In the genomic region with DNA sequence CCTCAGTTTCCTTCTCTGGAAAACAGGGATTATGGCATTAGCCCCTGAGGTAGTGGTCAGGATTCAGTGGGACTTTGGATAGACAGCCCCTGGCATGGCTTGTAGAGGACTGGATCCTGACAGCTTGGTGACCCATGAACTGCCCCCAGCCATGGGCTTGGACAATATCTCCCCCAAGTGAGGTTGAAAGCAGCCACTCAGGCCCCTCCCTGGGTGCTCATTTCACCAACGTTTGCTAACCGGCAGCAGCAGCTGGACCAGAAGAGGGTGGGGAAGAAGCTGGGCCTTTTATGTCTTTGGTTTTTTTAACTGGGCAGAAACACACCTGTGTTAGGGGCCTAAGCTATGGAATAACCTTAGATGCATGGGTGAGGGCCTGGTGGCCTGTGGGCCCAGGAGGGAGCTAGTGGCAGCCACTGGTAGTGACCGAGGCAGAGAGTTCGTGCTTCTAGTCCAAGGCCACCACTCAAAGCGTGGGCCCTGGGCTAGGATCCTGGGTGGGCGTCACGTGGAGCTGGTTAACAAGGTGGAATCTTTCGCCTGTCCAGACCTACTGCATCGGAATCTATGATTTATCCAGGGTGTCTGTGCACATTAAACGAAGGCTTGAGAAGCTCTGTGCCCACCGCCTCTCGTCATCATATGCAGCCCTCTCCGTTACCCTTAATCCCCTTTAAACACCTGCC, we compare ENCODE assay signal across 11 cellular contexts. TPM values are rescaled to one million over a fixed set of nuclear protein-coding genes. Genes with fewer than 3 reads are reported as not detected.
DNase-seq lines count a peak whose midpoint lies in the region; ATAC-seq, FAIRE-seq and TF ChIP-seq lines count a peak whose summit lies in the region.
"Had no signal": no experiment of that assay in that cellular context is flagged by ENCODE, and none has a peak within 500 bp of the region (broad histone marks: within the 10 kb centered on the region; RNA-seq: fewer than 3 reads in every experiment).

No MANE protein-coding gene starts in this region.

- ATAC-seq in HepG2, result no peak
- ATAC-seq in stimulated activated memory B cell treated with anti-CD40 and anti-IgM and Interleukin-4, amounts not matched to agents 10 μg/mL and 1 μg/mL and 100 μg/mL, for 72 hours, result no peak
- no peak for ATAC-seq in HG03039 (IDR thresholded peaks at IDR 0.05; ENCODE audit: unreplicated experiment)

- H3K4me1 Mint-ChIP-seq in activated CD4-positive, alpha-beta T cell treated with anti-CD3 and anti-CD28 coated beads, Interleukin-2, amount 10 ng/mL, durations not matched to agents 24 days and 14 days, result peaks cover 10% of the 10 kb centered on the region
- H3K4me1 Mint-ChIP-seq in activated CD4-positive, alpha-beta memory T cell treated with anti-CD3 and anti-CD28 coated beads, Interleukin-2, amount 10 ng/mL, durations not matched to agents 7 days and 5 days, result peaks cover 18% of the 10 kb centered on the region
- peaks cover 10% of the 10 kb centered on the region for H3K4me1 Mint-ChIP-seq in stimulated activated memory B cell treated with anti-CD40 and anti-IgM and Interleukin-4, amounts not matched to agents 10 μg/mL and 1 μg/mL and 100 μg/mL, for 72 hours

- peaks cover 27% of the 10 kb centered on the region for H3K79me2 ChIP-seq in HepG2 (ENCODE audit: insufficient read depth, low read length)

- WGBS in HepG2 (ENCODE audit: low lambda C conversion rate), result 69% methylated on average over 11 of the region's 13 CpGs

- peaks cover 10% of the 10 kb centered on the region; the same call in 1 of the 2 replicates for H4K20me1 ChIP-seq in HepG2 (ENCODE audit: insufficient read depth, low read length)

- peaks cover 53% of the 10 kb centered on the region for H3K4me1 ChIP-seq in HepG2 (ENCODE audit: insufficient read depth, low read length)

- FAIRE-seq in HepG2 (lab: Jason Lieb, UNC), result no peak
- FAIRE-seq: urothelium cell line had no signal

- peak overlapping the region; percentile 94 for H3K4me2 ChIP-seq in HepG2 (ENCODE audit: low read depth, low read length)

- no peaks in the 10 kb centered on the region for H3K36me3 Mint-ChIP-seq in activated CD4-positive, alpha-beta T cell treated with anti-CD3 and anti-CD28 coated beads, Interleukin-2, amount 10 ng/mL, durations not matched to agents 24 days and 14 days (ENCODE audit: low read depth)
- H3K36me3 Mint-ChIP-seq in activated CD4-positive, alpha-beta memory T cell treated with anti-CD3 and anti-CD28 coated beads, Interleukin-2, amount 10 ng/mL, durations not matched to agents 7 days and 5 days (ENCODE audit: low read depth), result no peaks in the 10 kb centered on the region
- H3K36me3 Mint-ChIP-seq in stimulated activated memory B cell treated with anti-CD40 and anti-IgM and Interleukin-4, amounts not matched to agents 10 μg/mL and 1 μg/mL and 100 μg/mL, for 72 hours, result peaks cover 4% of the 10 kb centered on the region

- H3K4me3 Mint-ChIP-seq in activated CD4-positive, alpha-beta T cell treated with anti-CD3 and anti-CD28 coated beads, Interleukin-2, amount 10 ng/mL, durations not matched to agents 24 days and 14 days, result peak overlapping the region; percentile 77
- H3K4me3 Mint-ChIP-seq in activated CD4-positive, alpha-beta memory T cell treated with anti-CD3 and anti-CD28 coated beads, Interleukin-2, amount 10 ng/mL, durations not matched to agents 7 days and 5 days, result peak overlapping the region; percentile 67
- peak overlapping the region; percentile 85 for H3K4me3 Mint-ChIP-seq in stimulated activated memory B cell treated with anti-CD40 and anti-IgM and Interleukin-4, amounts not matched to agents 10 μg/mL and 1 μg/mL and 100 μg/mL, for 72 hours

- H3K36me3 ChIP-seq in HepG2 (replicated peaks in 1 of 2; ENCODE audit: control insufficient read depth in 1 of 2, insufficient read depth in 2 of 2, low read length in 2 of 2), result peaks cover 18 to 36% of the 10 kb centered on the region in 2 experiments; a peak in 4 of 5 replicates

- peaks cover 53% of the 10 kb centered on the region for H3K27me3 Mint-ChIP-seq in activated CD4-positive, alpha-beta T cell treated with anti-CD3 and anti-CD28 coated beads, Interleukin-2, amount 10 ng/mL, durations not matched to agents 24 days and 14 days
- H3K27me3 Mint-ChIP-seq in activated CD4-positive, alpha-beta memory T cell treated with anti-CD3 and anti-CD28 coated beads, Interleukin-2, amount 10 ng/mL, durations not matched to agents 7 days and 5 days, result peaks cover 28% of the 10 kb centered on the region
- no peaks in the 10 kb centered on the region for H3K27me3 Mint-ChIP-seq in stimulated activated memory B cell treated with anti-CD40 and anti-IgM and Interleukin-4, amounts not matched to agents 10 μg/mL and 1 μg/mL and 100 μg/mL, for 72 hours

- peak overlapping the region; percentile 86 to 96 (median 88) for H3K4me3 ChIP-seq in HepG2 (replicated peaks in 1 of 3; ENCODE audit: insufficient read depth in 1 of 3, low read depth in 2 of 3, low read length in 3 of 3)

- TF ChIP-seq CTCF in HepG2 (CRISPR knock-in tag; IDR thresholded peaks at IDR 0.05), result no peak

- CTCF ChIA-PET in activated CD4-positive, alpha-beta memory T cell treated with anti-CD3 and anti-CD28 coated beads, Interleukin-2, amount 10 ng/mL, durations not matched to agents 7 days and 5 days (lab: Charles Lee), result interaction anchor here (1.2 to 1.8 kb wide), 3 partner anchors 9 to 87 kb away, joined by 3 to 7 read pairs (median 3); no protein-coding TSS in a partner anchor
- CTCF ChIA-PET in HepG2 (lab: Yijun Ruan, JAX; ENCODE audit: low intra/inter-chr PET ratio, low total read pairs), result interaction anchor here (0.6 to 2.6 kb wide), 5 partner anchors 14 to 88 kb away, joined by 3 to 32 read pairs (median 5); no protein-coding TSS in a partner anchor

- TF ChIP-seq EP300 in HepG2 (IDR thresholded peaks at IDR 0.05; ENCODE audit: low read depth in 2 of 2, low read length in 2 of 2), result no peak
- no peak for TF ChIP-seq EP300 in HepG2 (CRISPR knock-in tag; IDR thresholded peaks at IDR 0.05; ENCODE audit: borderline replicate concordance)

- BruUV-seq in HepG2 (replicated peaks; lab: Mats Ljungman, UMichigan), result TSS peak; percentile 47

- intact Hi-C loops in activated CD4-positive, alpha-beta T cell treated with anti-CD3 and anti-CD28 coated beads, Interleukin-2, amount 10 ng/mL, durations not matched to agents 24 days and 14 days (cut with micrococcal nuclease), result loop anchor here (5.0 kb wide), 1 partner anchor 87 kb away; no protein-coding TSS in a partner anchor
- intact Hi-C loops in HepG2 (cut with micrococcal nuclease; ENCODE audit: unreplicated experiment), result loop anchor here (1.0 to 10.0 kb wide), 4 partner anchors 38 to 185 kb away; no protein-coding TSS in a partner anchor

- peak overlapping the region; percentile 90 for H3K9ac ChIP-seq in HepG2 (ENCODE audit: insufficient read depth, low read depth, low read length)

- H3K9me3 ChIP-seq in HepG2 (ENCODE audit: low read length), result no peaks in the 10 kb centered on the region

- peak overlapping the region; percentile 89 for H3K27ac ChIP-seq in HepG2 (ENCODE audit: extremely low read length, insufficient read depth, low read length)

- in situ Hi-C loops in HepG2 (cut with HindIII; ENCODE audit: extremely low pct_ligation_motif_present, low pct_unique_long_range_greater_than_20kb), result loop anchor here (5.0 kb wide), 2 partner anchors 37 to 187 kb away; no protein-coding TSS in a partner anchor

- TF ChIP-seq RAD21 in HepG2 (CRISPR knock-in tag; IDR thresholded peaks at IDR 0.05), result no peak

- TF ChIP-seq POLR2A in HepG2 (IDR thresholded peaks at IDR 0.05; ENCODE audit: insufficient read depth in 1 of 2, low read depth in 2 of 2, low read length in 2 of 2), result no peak

- H2AFZ ChIP-seq in HepG2 (ENCODE audit: low read length), result no peak overlapping the region

- no peaks in the 10 kb centered on the region for H3K9me3 Mint-ChIP-seq in activated CD4-positive, alpha-beta T cell treated with anti-CD3 and anti-CD28 coated beads, Interleukin-2, amount 10 ng/mL, durations not matched to agents 24 days and 14 days
- no peaks in the 10 kb centered on the region for H3K9me3 Mint-ChIP-seq in activated CD4-positive, alpha-beta memory T cell treated with anti-CD3 and anti-CD28 coated beads, Interleukin-2, amount 10 ng/mL, durations not matched to agents 7 days and 5 days
- H3K9me3 Mint-ChIP-seq in stimulated activated memory B cell treated with anti-CD40 and anti-IgM and Interleukin-4, amounts not matched to agents 10 μg/mL and 1 μg/mL and 100 μg/mL, for 72 hours, result no peaks in the 10 kb centered on the region

- DNase-seq in activated CD4-positive, alpha-beta T cell treated with anti-CD3 and anti-CD28 coated beads, Interleukin-2, amount 10 ng/mL, durations not matched to agents 24 days and 14 days, result no peak
- DNase-seq in activated CD4-positive, alpha-beta T cell treated with anti-CD3 and anti-CD28 coated beads, Interleukin-2, amount 50 U/mL, for 1 hour, result no peak
- no peak for DNase-seq in activated CD4-positive, alpha-beta memory T cell treated with anti-CD3 and anti-CD28 coated beads, Interleukin-2, amount 10 ng/mL, durations not matched to agents 7 days and 5 days
- DNase-seq in HepG2 (ENCODE audit: low spot score) (no peak), AG08395 (ENCODE audit: low spot score) (no peak), SIG-M5 (lab: John Stamatoyannopoulos, UW) (no peak)
- DNase-seq: activated effector memory CD4-positive, alpha-beta T cell treated with Interleukin-2 at 50 U/mL for 16 hours; NCI-H510A had no signal

- no peaks in the 10 kb centered on the region for H3K27me3 ChIP-seq in HepG2 (ENCODE audit: control insufficient read depth in 1 of 2, insufficient read depth in 2 of 2, low read length in 2 of 2)

- no peak overlapping the region for H3K27ac Mint-ChIP-seq in activated CD4-positive, alpha-beta T cell treated with anti-CD3 and anti-CD28 coated beads, Interleukin-2, amount 10 ng/mL, durations not matched to agents 24 days and 14 days
- H3K27ac Mint-ChIP-seq in activated CD4-positive, alpha-beta memory T cell treated with anti-CD3 and anti-CD28 coated beads, Interleukin-2, amount 10 ng/mL, durations not matched to agents 7 days and 5 days, result no peak overlapping the region
- H3K27ac Mint-ChIP-seq in stimulated activated memory B cell treated with anti-CD40 and anti-IgM and Interleukin-4, amounts not matched to agents 10 μg/mL and 1 μg/mL and 100 μg/mL, for 72 hours, result peak overlapping the region; percentile 61

- POLR2A ChIA-PET in activated CD4-positive, alpha-beta memory T cell treated with anti-CD3 and anti-CD28 coated beads, Interleukin-2, amount 10 ng/mL, durations not matched to agents 7 days and 5 days (lab: Charles Lee), result interaction anchor here (0.6 to 4.1 kb wide), 5 partner anchors 11 to 155 kb away, joined by 3 to 54 read pairs (median 4); a partner anchor contains a TSS
- POLR2A ChIA-PET in HepG2 (lab: Yijun Ruan, JAX), result interaction anchor here (0.5 to 5.4 kb wide), 8 partner anchors 8 to 1505 kb away, joined by 3 to 159 read pairs (median 6); a partner anchor contains a TSS

RNA-seq across cellular contexts. Expression of a gene that starts 1.9 kb away (rescaled TPM):
- total RNA-seq in activated CD4-positive, alpha-beta T cell treated with anti-CD3 and anti-CD28 coated beads, Interleukin-2, amount 10 ng/mL, durations not matched to agents 24 days and 14 days, result 3.9 and 5.8 TPM in 2 replicates
- 1 to 10 TPM; 7.5 to 7.7 TPM for total RNA-seq in activated CD4-positive, alpha-beta memory T cell treated with anti-CD3 and anti-CD28 coated beads, Interleukin-2, amount 10 ng/mL, durations not matched to agents 7 days and 5 days
- total RNA-seq in HepG2 (2016; rRNA removed; fragmentation: Illumina TruSeq; extraction: Trizol), result 24.0 and 48.6 TPM in 2 replicates
- total RNA-seq in HepG2 (2016; cell fraction: cytosol; rRNA removed; fragmentation: Illumina TruSeq; extraction: Trizol; ENCODE audit: low read depth), result 25.8 and 26.2 TPM in 2 replicates
- 22.9 and 51.3 TPM in 2 replicates for total RNA-seq in HepG2 (2016; cell fraction: insoluble cytoplasmic fraction; rRNA removed; fragmentation: Illumina TruSeq; extraction: Trizol)
- 32.1 and 33.0 TPM in 2 replicates for total RNA-seq in HepG2 (2016; cell fraction: membrane; rRNA removed; fragmentation: Illumina TruSeq; extraction: Trizol)
- 53.8 and 57.0 TPM in 2 replicates for total RNA-seq in HepG2 (2016; cell fraction: nucleus; rRNA removed; fragmentation: Illumina TruSeq; extraction: Trizol)
- polyA plus RNA-seq in HepG2 (2011; rRNA removed), result 22.6 and 37.2 TPM in 2 replicates
- polyA plus RNA-seq in HepG2 (2011; cell fraction: cytosol; rRNA removed), result 20.3 and 26.4 TPM in 2 replicates
- 73.4 and 80.9 TPM in 2 replicates for polyA plus RNA-seq in HepG2 (2011; cell fraction: nucleus; rRNA removed)
- 15.9 and 25.8 TPM in 2 replicates for polyA plus RNA-seq in HepG2 (2012)
- 18.5 and 21.9 TPM in 2 replicates for polyA plus RNA-seq in HepG2 (2016; cell fraction: cytosol; fragmentation: Illumina TruSeq; extraction: Trizol; ENCODE audit: low read depth)
- 22.6 and 24.1 TPM in 2 replicates for polyA plus RNA-seq in HepG2 (2016; cell fraction: insoluble cytoplasmic fraction; fragmentation: Illumina TruSeq; extraction: Trizol; ENCODE audit: low read depth)
- 21.2 and 23.1 TPM in 2 replicates for polyA plus RNA-seq in HepG2 (2016; cell fraction: membrane; fragmentation: Illumina TruSeq; extraction: Trizol; ENCODE audit: low read depth)
- polyA plus RNA-seq in HepG2 (2016; cell fraction: nucleus; fragmentation: Illumina TruSeq; extraction: Trizol; ENCODE audit: insufficient read depth, low read depth), result 112 and 118 TPM in 2 replicates
- polyA minus RNA-seq in HepG2 (2011; rRNA and poly(A)+ RNA removed; ENCODE audit: low replicate concordance), result 29.8 and 66.3 TPM in 2 replicates
- 13.0 and 13.3 TPM in 2 replicates for polyA minus RNA-seq in HepG2 (2011; cell fraction: cytosol; rRNA and poly(A)+ RNA removed)
- polyA minus RNA-seq in HepG2 (2011; cell fraction: nucleus; rRNA and poly(A)+ RNA removed), result 25.1 and 26.0 TPM in 2 replicates

RNA-seq across cellular contexts. Expression of a gene that starts 25.3 kb away (rescaled TPM):
- total RNA-seq in activated CD4-positive, alpha-beta T cell treated with anti-CD3 and anti-CD28 coated beads, Interleukin-2, amount 10 ng/mL, durations not matched to agents 24 days and 14 days, result 17.2 and 17.3 TPM in 2 replicates
- total RNA-seq in activated CD4-positive, alpha-beta memory T cell treated with anti-CD3 and anti-CD28 coated beads, Interleukin-2, amount 10 ng/mL, durations not matched to agents 7 days and 5 days, result 10 to 100 TPM; 12.5 to 12.7 TPM
- total RNA-seq in HepG2 (2016; rRNA removed; fragmentation: Illumina TruSeq; extraction: Trizol), result 7.3 and 8.1 TPM in 2 replicates
- 3.1 and 3.7 TPM in 2 replicates for total RNA-seq in HepG2 (2016; cell fraction: cytosol; rRNA removed; fragmentation: Illumina TruSeq; extraction: Trizol; ENCODE audit: low read depth)
- 7.1 and 8.1 TPM in 2 replicates for total RNA-seq in HepG2 (2016; cell fraction: insoluble cytoplasmic fraction; rRNA removed; fragmentation: Illumina TruSeq; extraction: Trizol)
- 5.0 and 6.4 TPM in 2 replicates for total RNA-seq in HepG2 (2016; cell fraction: membrane; rRNA removed; fragmentation: Illumina TruSeq; extraction: Trizol)
- total RNA-seq in HepG2 (2016; cell fraction: nucleus; rRNA removed; fragmentation: Illumina TruSeq; extraction: Trizol), result 6.5 and 7.4 TPM in 2 replicates
- 3.7 and 4.0 TPM in 2 replicates for polyA plus RNA-seq in HepG2 (2011; rRNA removed)
- polyA plus RNA-seq in HepG2 (2011; cell fraction: cytosol; rRNA removed), result 2.4 and 2.7 TPM in 2 replicates
- polyA plus RNA-seq in HepG2 (2011; cell fraction: nucleus; rRNA removed), result 6.0 and 7.5 TPM in 2 replicates
- polyA plus RNA-seq in HepG2 (2012), result 2.6 and 3.2 TPM in 2 replicates
- 0.52 and 0.70 TPM in 2 replicates for polyA plus RNA-seq in HepG2 (2016; cell fraction: cytosol; fragmentation: Illumina TruSeq; extraction: Trizol; ENCODE audit: low read depth)
- 4.7 TPM in 2 replicates for polyA plus RNA-seq in HepG2 (2016; cell fraction: insoluble cytoplasmic fraction; fragmentation: Illumina TruSeq; extraction: Trizol; ENCODE audit: low read depth)
- 1.3 and 1.4 TPM in 2 replicates for polyA plus RNA-seq in HepG2 (2016; cell fraction: membrane; fragmentation: Illumina TruSeq; extraction: Trizol; ENCODE audit: low read depth)
- polyA plus RNA-seq in HepG2 (2016; cell fraction: nucleus; fragmentation: Illumina TruSeq; extraction: Trizol; ENCODE audit: insufficient read depth, low read depth), result 8.9 and 9.1 TPM in 2 replicates
- 6.0 and 28.4 TPM in 2 replicates for polyA minus RNA-seq in HepG2 (2011; rRNA and poly(A)+ RNA removed; ENCODE audit: low replicate concordance)
- polyA minus RNA-seq in HepG2 (2011; cell fraction: cytosol; rRNA and poly(A)+ RNA removed), result 3.7 and 4.2 TPM in 2 replicates
- 7.9 and 11.3 TPM in 2 replicates for polyA minus RNA-seq in HepG2 (2011; cell fraction: nucleus; rRNA and poly(A)+ RNA removed)

RNA-seq across cellular contexts. Expression of a gene that starts 52.3 kb away (rescaled TPM):
- 1,245 and 1,252 TPM in 2 replicates for total RNA-seq in activated CD4-positive, alpha-beta T cell treated with anti-CD3 and anti-CD28 coated beads, Interleukin-2, amount 10 ng/mL, durations not matched to agents 24 days and 14 days
- total RNA-seq in activated CD4-positive, alpha-beta memory T cell treated with anti-CD3 and anti-CD28 coated beads, Interleukin-2, amount 10 ng/mL, durations not matched to agents 7 days and 5 days, result 1,000 to 10,000 TPM; 1,379 to 1,395 TPM
- total RNA-seq in HepG2 (2016; rRNA removed; fragmentation: Illumina TruSeq; extraction: Trizol), result 1,551 and 1,660 TPM in 2 replicates
- total RNA-seq in HepG2 (2016; cell fraction: cytosol; rRNA removed; fragmentation: Illumina TruSeq; extraction: Trizol; ENCODE audit: low read depth), result 6,549 and 6,971 TPM in 2 replicates
- 1,601 and 1,648 TPM in 2 replicates for total RNA-seq in HepG2 (2016; cell fraction: insoluble cytoplasmic fraction; rRNA removed; fragmentation: Illumina TruSeq; extraction: Trizol)
- total RNA-seq in HepG2 (2016; cell fraction: membrane; rRNA removed; fragmentation: Illumina TruSeq; extraction: Trizol), result 4,907 and 5,180 TPM in 2 replicates
- total RNA-seq in HepG2 (2016; cell fraction: nucleus; rRNA removed; fragmentation: Illumina TruSeq; extraction: Trizol), result 525 and 558 TPM in 2 replicates
- 2,097 and 2,590 TPM in 2 replicates for polyA plus RNA-seq in HepG2 (2011; rRNA removed)
- polyA plus RNA-seq in HepG2 (2011; cell fraction: cytosol; rRNA removed), result 3,919 and 3,963 TPM in 2 replicates
- 619 and 713 TPM in 2 replicates for polyA plus RNA-seq in HepG2 (2011; cell fraction: nucleus; rRNA removed)
- polyA plus RNA-seq in HepG2 (2012), result 2,179 and 2,497 TPM in 2 replicates
- polyA plus RNA-seq in HepG2 (2016; cell fraction: cytosol; fragmentation: Illumina TruSeq; extraction: Trizol; ENCODE audit: low read depth), result 11,205 and 11,665 TPM in 2 replicates
- polyA plus RNA-seq in HepG2 (2016; cell fraction: insoluble cytoplasmic fraction; fragmentation: Illumina TruSeq; extraction: Trizol; ENCODE audit: low read depth), result 2,434 and 2,480 TPM in 2 replicates
- polyA plus RNA-seq in HepG2 (2016; cell fraction: membrane; fragmentation: Illumina TruSeq; extraction: Trizol; ENCODE audit: low read depth), result 6,884 and 7,463 TPM in 2 replicates
- polyA plus RNA-seq in HepG2 (2016; cell fraction: nucleus; fragmentation: Illumina TruSeq; extraction: Trizol; ENCODE audit: insufficient read depth, low read depth), result 1,156 and 1,223 TPM in 2 replicates
- polyA minus RNA-seq in HepG2 (2011; rRNA and poly(A)+ RNA removed; ENCODE audit: low replicate concordance), result 706 and 1,371 TPM in 2 replicates
- 461 and 478 TPM in 2 replicates for polyA minus RNA-seq in HepG2 (2011; cell fraction: cytosol; rRNA and poly(A)+ RNA removed)
- 198 and 299 TPM in 2 replicates for polyA minus RNA-seq in HepG2 (2011; cell fraction: nucleus; rRNA and poly(A)+ RNA removed)

RNA-seq across cellular contexts. Expression of a gene that starts 52.5 kb away (rescaled TPM):
- 24.6 and 26.4 TPM in 2 replicates for total RNA-seq in activated CD4-positive, alpha-beta T cell treated with anti-CD3 and anti-CD28 coated beads, Interleukin-2, amount 10 ng/mL, durations not matched to agents 24 days and 14 days
- total RNA-seq in activated CD4-positive, alpha-beta memory T cell treated with anti-CD3 and anti-CD28 coated beads, Interleukin-2, amount 10 ng/mL, durations not matched to agents 7 days and 5 days, result 10 to 100 TPM; 25.4 to 26.9 TPM
- 4.6 and 8.7 TPM in 2 replicates for total RNA-seq in HepG2 (2016; rRNA removed; fragmentation: Illumina TruSeq; extraction: Trizol)
- total RNA-seq in HepG2 (2016; cell fraction: cytosol; rRNA removed; fragmentation: Illumina TruSeq; extraction: Trizol; ENCODE audit: low read depth), result 1.5 and 1.7 TPM in 2 replicates
- 4.2 and 9.8 TPM in 2 replicates for total RNA-seq in HepG2 (2016; cell fraction: insoluble cytoplasmic fraction; rRNA removed; fragmentation: Illumina TruSeq; extraction: Trizol)
- 3.2 and 4.0 TPM in 2 replicates for total RNA-seq in HepG2 (2016; cell fraction: membrane; rRNA removed; fragmentation: Illumina TruSeq; extraction: Trizol)
- total RNA-seq in HepG2 (2016; cell fraction: nucleus; rRNA removed; fragmentation: Illumina TruSeq; extraction: Trizol), result 9.5 and 16.9 TPM in 2 replicates
- polyA plus RNA-seq in HepG2 (2011; rRNA removed), result 10.2 and 12.2 TPM in 2 replicates
- polyA plus RNA-seq in HepG2 (2011; cell fraction: cytosol; rRNA removed), result 4.1 and 5.2 TPM in 2 replicates
- 68.4 and 76.1 TPM in 2 replicates for polyA plus RNA-seq in HepG2 (2011; cell fraction: nucleus; rRNA removed)
- polyA plus RNA-seq in HepG2 (2012), result 10.0 and 14.6 TPM in 2 replicates
- 1.2 and 1.5 TPM in 2 replicates for polyA plus RNA-seq in HepG2 (2016; cell fraction: cytosol; fragmentation: Illumina TruSeq; extraction: Trizol; ENCODE audit: low read depth)
- 5.4 and 6.9 TPM in 2 replicates for polyA plus RNA-seq in HepG2 (2016; cell fraction: insoluble cytoplasmic fraction; fragmentation: Illumina TruSeq; extraction: Trizol; ENCODE audit: low read depth)
- polyA plus RNA-seq in HepG2 (2016; cell fraction: membrane; fragmentation: Illumina TruSeq; extraction: Trizol; ENCODE audit: low read depth), result 1.2 and 2.1 TPM in 2 replicates
- polyA plus RNA-seq in HepG2 (2016; cell fraction: nucleus; fragmentation: Illumina TruSeq; extraction: Trizol; ENCODE audit: insufficient read depth, low read depth), result 21.9 and 22.1 TPM in 2 replicates
- polyA minus RNA-seq in HepG2 (2011; rRNA and poly(A)+ RNA removed; ENCODE audit: low replicate concordance), result 7.6 and 11.4 TPM in 2 replicates
- polyA minus RNA-seq in HepG2 (2011; cell fraction: cytosol; rRNA and poly(A)+ RNA removed), result 4.2 and 4.4 TPM in 2 replicates
- 25.4 and 32.1 TPM in 2 replicates for polyA minus RNA-seq in HepG2 (2011; cell fraction: nucleus; rRNA and poly(A)+ RNA removed)
